In genomic region chr6:116766506-116767176, GRCh38 we compare ENCODE assay signal across 21 cellular contexts. TPM values are rescaled to one million over a fixed set of nuclear protein-coding genes. Genes with fewer than 3 reads are reported as not detected.
A peak's percentile ranks its signal among the peaks of the same experiment; 100 is the strongest.
DNase-seq lines count a peak whose midpoint lies in the region; TF ChIP-seq lines count a peak whose summit lies in the region.
"Had no signal": no experiment of that assay in that cellular context is flagged by ENCODE, and none has a peak within 500 bp of the region (broad histone marks: within the 10 kb centered on the region; RNA-seq: fewer than 3 reads in every experiment).

No MANE protein-coding gene starts in this region.

- peak overlapping the region in 5 of 8 donors; percentile 7 to 82 (median 66) for H3K4me3 Mint-ChIP-seq in CD4-positive, alpha-beta memory T cell
- peak overlapping the region; percentile 19 to 89 (median 84) for H3K4me3 Mint-ChIP-seq in brain
- H3K4me3 Mint-ChIP-seq in neural crest cell: peak overlapping the region; percentile 81

- no peak for TF ChIP-seq CTCF in Loucy (conservative IDR thresholded peaks at IDR 0.05; ENCODE audit: low read length)
- TF ChIP-seq CTCF in brain (conservative IDR thresholded peaks at IDR 0.05): no peak
- no peak for TF ChIP-seq CTCF in neural crest cell (conservative IDR thresholded peaks at IDR 0.05)
- no peak for TF ChIP-seq CTCF in GM10266 (IDR thresholded peaks at IDR 0.05; ENCODE audit: control insufficient read depth, insufficient read depth, low read depth, missing control alignments)
- no peak for TF ChIP-seq CTCF in RWPE1 (conservative IDR thresholded peaks at IDR 0.05; ENCODE audit: low read depth)

- no peak overlapping the region for H3K9ac ChIP-seq in Loucy (ENCODE audit: low read depth, low read length, poor library complexity, severe bottlenecking)

- H3K36me3 Mint-ChIP-seq in CD4-positive, alpha-beta memory T cell: no peaks in the 10 kb centered on the region
- H3K36me3 Mint-ChIP-seq in brain (no peaks in the 10 kb centered on the region), neural crest cell (ENCODE audit: low read depth) (no peaks in the 10 kb centered on the region)

- POLR2A ChIA-PET in CD4-positive, alpha-beta memory T cell (lab: Charles Lee; ENCODE audit: partially characterized antibody): no interaction called here
- POLR2A ChIA-PET in RWPE1 (lab: Yijun Ruan, JAX; ENCODE audit: low non-redundant PET): no interaction called here

- peaks cover 9 to 16% (median 11%) of the 10 kb centered on the region in 4 donors for H3K4me1 Mint-ChIP-seq in CD4-positive, alpha-beta memory T cell
- peaks cover 17% of the 10 kb centered on the region for H3K4me1 Mint-ChIP-seq in brain
- H3K4me1 Mint-ChIP-seq in neural crest cell: peaks cover 11% of the 10 kb centered on the region

- H3K9me3 Mint-ChIP-seq in CD4-positive, alpha-beta memory T cell: no peaks in the 10 kb centered on the region
- H3K9me3 Mint-ChIP-seq in brain: peaks cover 0 to 10% (median 0%) of the 10 kb centered on the region in 5 experiments
- no peaks in the 10 kb centered on the region for H3K9me3 Mint-ChIP-seq in neural crest cell
- H3K9me3 Mint-ChIP-seq: T-helper 1 cell treated with Interleukin-12 subunit alpha and Interleukin-12 subunit beta and Interleukin-4 antibody, amounts not matched to agents 30 μg/mL and 1 μg/mL, for 36 hours had no signal

- no peak overlapping the region for H3K27ac Mint-ChIP-seq in CD4-positive, alpha-beta memory T cell
- H3K27ac Mint-ChIP-seq in brain (no peak overlapping the region), neural crest cell (ENCODE audit: unreplicated experiment) (no peak overlapping the region)
- H3K27ac Mint-ChIP-seq: T-helper 1 cell treated with Interleukin-12 subunit alpha and Interleukin-12 subunit beta and Interleukin-4 antibody, amounts not matched to agents 30 μg/mL and 1 μg/mL, for 36 hours had no signal

- H3K4me2 ChIP-seq in Loucy (ENCODE audit: low read depth, low read length, poor library complexity, severe bottlenecking): no peak overlapping the region

- no peaks in the 10 kb centered on the region for H3K4me1 ChIP-seq in CD4-positive, alpha-beta memory T cell (ENCODE audit: insufficient read depth, low read length)
- H3K4me1 ChIP-seq in Loucy (ENCODE audit: insufficient read depth, low read length, poor library complexity, severe bottlenecking): no peaks in the 10 kb centered on the region

- intact Hi-C loops in CD4-positive, alpha-beta memory T cell (cut with micrococcal nuclease): no loop called here

- H3K27me3 Mint-ChIP-seq in CD4-positive, alpha-beta memory T cell: peaks cover 34 to 40% of the 10 kb centered on the region in 2 donors
- H3K27me3 Mint-ChIP-seq in brain (peaks cover 62% of the 10 kb centered on the region), neural crest cell (ENCODE audit: low read depth) (peaks cover 49% of the 10 kb centered on the region)

- no peak for DNase-seq in CD4-positive, alpha-beta memory T cell
- no peak for DNase-seq in neural crest cell (ENCODE audit: low read depth, low spot score)
- DNase-seq in GM10266 (ENCODE audit: extremely low spot score): no peak
- no peak for DNase-seq in RWPE1 (ENCODE audit: low spot score)
- DNase-seq in Ammon's horn (ENCODE audit: low spot score): no peak
- DNase-seq: activated CD4-positive, CD25-positive, alpha-beta regulatory T cell treated with anti-CD3 and anti-CD28 coated beads, Interleukin-2, amount 50 U/mL, for 72 hours; activated effector memory CD4-positive, alpha-beta T cell treated with anti-CD3 and anti-CD28 coated beads, Interleukin-2, amount 50 U/mL, for 16 hours; foreskin fibroblast; GDM1; Kasumi-1; left cardiac atrium; NCI-H1105 treated with DMSO at 0.1 percent for 48 hours; NCI-H2107; NCI-H526; SHP77 treated with DMSO at 0.1 percent for 48 hours; stomach had no signal

- no peaks in the 10 kb centered on the region for H4K20me1 ChIP-seq in Loucy (ENCODE audit: insufficient read depth, low read length, poor library complexity, severe bottlenecking)

- CTCF ChIA-PET in CD4-positive, alpha-beta memory T cell (lab: Charles Lee; ENCODE audit: partially characterized antibody): no interaction called here
- CTCF ChIA-PET in RWPE1 (lab: Yijun Ruan, JAX): interaction anchor here (0.5 to 1.0 kb wide), 4 partner anchors 18 to 513 kb away, joined by 3 to 11 read pairs (median 3); partner anchors contain the start of gene TSPYL4

- no peaks in the 10 kb centered on the region for H3K9me2 ChIP-seq in Loucy (replicated peaks; ENCODE audit: low read depth, low read length)

- no peak overlapping the region for H3K27ac ChIP-seq in CD4-positive, alpha-beta memory T cell (ENCODE audit: low read depth, low read length)
- H3K27ac ChIP-seq in RWPE1: no peak overlapping the region

- peaks cover 4% of the 10 kb centered on the region for H3K27me3 ChIP-seq in CD4-positive, alpha-beta memory T cell (ENCODE audit: insufficient read depth, low read length)
- H3K27me3 ChIP-seq in Loucy (ENCODE audit: insufficient read depth, low read length, poor library complexity, severe bottlenecking): no peaks in the 10 kb centered on the region

- H3K36me3 ChIP-seq in CD4-positive, alpha-beta memory T cell (ENCODE audit: insufficient read depth, low read length): no peaks in the 10 kb centered on the region
- no peaks in the 10 kb centered on the region for H3K36me3 ChIP-seq in Loucy (ENCODE audit: insufficient read depth, low read length)
- H3K36me3 ChIP-seq: stomach had no signal

- H3K79me2 ChIP-seq in Loucy (ENCODE audit: insufficient read depth, low read length): no peaks in the 10 kb centered on the region

- no peaks in the 10 kb centered on the region for H3F3A ChIP-seq in Loucy (ENCODE audit: low read depth)

- H3K4me3 ChIP-seq in CD4-positive, alpha-beta memory T cell (ENCODE audit: low read length in 2 of 2): no peak overlapping the region
- no peak overlapping the region for H3K4me3 ChIP-seq in Loucy (ENCODE audit: low read length, poor library complexity, severe bottlenecking)
- H3K4me3 ChIP-seq: GM12878 had no signal

- peak overlapping the region; percentile 1; the same call in 1 of the 2 replicates for H2AFZ ChIP-seq in Loucy (ENCODE audit: low read length)

- no peaks in the 10 kb centered on the region for H3K9me3 ChIP-seq in CD4-positive, alpha-beta memory T cell (ENCODE audit: control insufficient read depth in 1 of 2, low read length in 2 of 2)
- no peaks in the 10 kb centered on the region for H3K9me3 ChIP-seq in Loucy (ENCODE audit: insufficient read depth, low read depth, low read length)
- H3K9me3 ChIP-seq: stomach had no signal

RNA-seq across cellular contexts. Expression of gene FAM162B, which starts 1.1 kb away (rescaled TPM):
- not detected for total RNA-seq in CD4-positive, alpha-beta memory T cell
- not detected for polyA plus RNA-seq in CD4-positive, alpha-beta memory T cell
- 1.8 TPM for polyA plus RNA-seq in brain (ENCODE audit: insufficient read depth, low read depth, low replicate concordance)
- 1.9 and 2.5 TPM in 2 replicates for total RNA-seq in neural crest cell
- total RNA-seq: endothelial cell of umbilical vein, GM12878 had no signal
- polyA plus RNA-seq: GM12878 had no signal
